In the genomic region with DNA sequence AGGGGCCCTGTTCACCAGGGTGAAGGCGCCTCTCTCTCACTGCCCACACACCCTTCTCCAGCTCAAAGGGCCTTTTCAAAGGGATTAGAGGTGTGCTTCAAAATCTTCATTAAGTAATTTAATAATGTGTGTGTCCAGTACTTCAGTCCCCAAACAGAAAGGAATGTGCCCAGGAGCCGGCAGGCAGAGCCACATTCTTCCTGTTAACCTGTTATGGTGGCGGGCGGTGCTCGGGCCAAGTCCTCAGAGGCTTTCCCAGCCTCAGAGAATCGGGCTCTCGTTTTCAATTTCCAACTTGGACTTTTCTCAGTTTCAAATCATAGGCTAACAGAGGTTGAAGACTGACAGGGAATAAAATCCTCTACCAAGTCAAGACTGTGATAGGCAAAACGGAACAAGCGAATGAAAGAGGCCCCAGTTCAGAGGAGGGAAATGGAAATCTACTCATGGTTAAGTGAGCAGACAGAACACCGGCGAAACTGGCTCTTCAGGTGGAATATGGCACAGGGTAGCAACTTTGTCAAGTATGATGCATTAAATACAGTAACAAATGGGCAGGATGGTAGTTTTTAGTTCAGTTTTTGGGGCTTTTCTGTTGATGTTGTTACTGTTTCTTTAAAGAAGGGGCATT, we compare ENCODE assay signal across 12 cellular contexts.
DNase-seq lines count a peak whose midpoint lies in the region; ATAC-seq and TF ChIP-seq lines count a peak whose summit lies in the region.
"Had no signal": no experiment of that assay in that cellular context is flagged by ENCODE, and none has a peak within 500 bp of the region (broad histone marks: within the 10 kb centered on the region; RNA-seq: fewer than 3 reads in every experiment).

No MANE protein-coding gene starts in this region.

- peak; percentile 7 to 69 (median 58) for ATAC-seq in heart left ventricle
- no peak for ATAC-seq in Right ventricle myocardium inferior
- ATAC-seq in mucosa of descending colon: peak; percentile 32
- ATAC-seq in GM21619 (IDR thresholded peaks at IDR 0.05; ENCODE audit: unreplicated experiment): no peak
- no peak for ATAC-seq in GM21528 (IDR thresholded peaks at IDR 0.05; ENCODE audit: low FRiP score, unreplicated experiment)

- H3K4me1 ChIP-seq in heart left ventricle (peaks cover 5 to 67% (median 37%) of the 10 kb centered on the region in 12 donors), mucosa of descending colon (ENCODE audit: low read depth) (peaks cover 3% of the 10 kb centered on the region), uterus (peaks cover 13 to 42% of the 10 kb centered on the region in 2 donors)

- H3K9me3 ChIP-seq in heart left ventricle (no peaks in the 10 kb centered on the region), mucosa of descending colon (no peaks in the 10 kb centered on the region), uterus (no peaks in the 10 kb centered on the region)

- intact Hi-C loops in heart left ventricle (cut with DNase I): no loop called here
- intact Hi-C loops in Right ventricle myocardium inferior (cut with DNase I): no loop called here
- intact Hi-C loops in mucosa of descending colon (cut with DNase I, micrococcal nuclease): no loop called here
- intact Hi-C loops in uterus (cut with DNase I; ENCODE audit: low total_unique reads): no loop called here

- peak overlapping the region in 3 of 12 donors; percentile 6 to 13 (median 8) for H3K4me3 ChIP-seq in heart left ventricle
- H3K4me3 ChIP-seq in coronary artery: peak overlapping the region; percentile 2
- H3K4me3 ChIP-seq in mucosa of descending colon: no peak overlapping the region
- H3K4me3 ChIP-seq in uterus: no peak overlapping the region

- no peaks in the 10 kb centered on the region for H3K27me3 ChIP-seq in heart left ventricle
- no peaks in the 10 kb centered on the region for H3K27me3 ChIP-seq in uterus

- TF ChIP-seq CTCF in heart left ventricle (IDR thresholded peaks at IDR 0.05) (no peak), coronary artery (IDR thresholded peaks at IDR 0.05) (no peak), mucosa of descending colon (IDR thresholded peaks at IDR 0.05) (no peak), uterus (IDR thresholded peaks at IDR 0.05) (no peak)

- H3K27ac ChIP-seq in heart left ventricle (peak overlapping the region in 9 of 12 donors; percentile 31 to 64 (median 46)), coronary artery (peak overlapping the region; percentile 7 to 30), uterus (peak overlapping the region; percentile 78 to 84), substantia nigra (ENCODE audit: low read depth, low read length, poor library complexity, severe bottlenecking) (no peak overlapping the region)
- H3K27ac ChIP-seq: RWPE1 had no signal

- TF ChIP-seq POLR2A in heart left ventricle (IDR thresholded peaks at IDR 0.05) (no peak), uterus (IDR thresholded peaks at IDR 0.05) (no peak)

- WGBS in heart left ventricle, 4 donors: 49 to 61% (median 52%) methylated on average over 11 of the region's 11 CpGs

- no peaks in the 10 kb centered on the region for H3K36me3 ChIP-seq in heart left ventricle
- H3K36me3 ChIP-seq in mucosa of descending colon (ENCODE audit: low read depth): no peaks in the 10 kb centered on the region
- no peaks in the 10 kb centered on the region for H3K36me3 ChIP-seq in uterus

- peak in 1 of 5 donors; percentile 47 for DNase-seq in heart left ventricle
- no peak for DNase-seq in Right ventricle myocardium inferior (ENCODE audit: missing footprints)
- no peak for DNase-seq in coronary artery (ENCODE audit: low spot score)
- DNase-seq in mucosa of descending colon: no peak
- DNase-seq in uterus: no peak
- no peak for DNase-seq in substantia nigra (lab: John Stamatoyannopoulos, UW)
- DNase-seq: activated CD4-positive, CD25-positive, alpha-beta regulatory T cell treated with anti-CD3 and anti-CD28 coated beads, Interleukin-2, amount 50 U/mL, for 72 hours; NCI-H2029; small intestine had no signal

Comparison
In these comparisons a context has a peak if more than half of its experiments do, and no peak if none do; other contexts are left out.
1. ATAC-seq: peak in heart left ventricle (4 of 4) and mucosa of descending colon (single experiment); none in Right ventricle myocardium inferior (single experiment), GM21619 (single experiment) and GM21528 (single experiment).